Comparison of ENCODE assay signal across 21 cellular contexts in the genomic region with DNA sequence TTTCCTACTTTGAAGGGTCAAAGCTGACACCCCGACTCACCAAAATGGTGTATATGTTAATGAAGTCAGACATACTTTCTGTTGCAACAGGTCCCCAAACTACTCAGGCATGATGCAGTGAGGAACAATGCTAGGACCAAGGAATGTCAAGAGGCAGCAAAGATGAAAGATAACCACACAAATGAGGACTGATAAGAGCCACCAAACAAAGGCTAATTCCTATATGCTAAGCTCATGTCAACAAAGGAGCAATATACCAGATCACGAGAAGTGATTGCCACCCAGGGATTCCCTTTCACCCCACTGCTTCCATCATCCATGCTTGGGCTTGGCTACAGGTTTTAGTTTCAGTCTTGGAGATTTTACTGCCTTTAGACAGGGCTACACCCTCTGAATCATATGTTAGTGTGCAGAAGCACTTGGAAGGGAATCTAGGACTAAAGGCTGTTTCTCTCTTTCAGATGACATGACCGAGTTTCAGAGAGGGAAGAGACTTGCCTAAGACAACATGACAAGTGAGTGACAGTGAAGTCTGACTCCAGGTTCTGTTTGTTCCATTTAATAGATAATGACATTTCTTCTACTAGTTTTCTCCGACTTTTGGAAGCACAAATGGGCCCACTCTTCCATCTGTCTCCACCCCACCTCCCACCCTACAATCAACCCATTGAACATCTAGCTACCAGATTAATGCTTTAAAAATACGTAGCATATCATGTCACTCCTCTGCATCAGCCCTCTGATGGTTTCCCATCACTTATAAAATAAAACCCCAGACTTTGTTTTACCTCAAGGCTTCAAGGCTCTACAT.
"Had no signal": no experiment of that assay in that cellular context is flagged by ENCODE, and none has a peak within 500 bp of the region (broad histone marks: within the 10 kb centered on the region; RNA-seq: fewer than 3 reads in every experiment).

No MANE protein-coding gene starts in this region.

- H3K4me1 ChIP-seq: esophagus squamous epithelium, lower lobe of right lung, right atrium auricular region, tibial artery, uterus had no signal

- H3K27me3 ChIP-seq: esophagus squamous epithelium, right atrium auricular region, tibial artery, uterus had no signal

- H3K36me3 ChIP-seq: esophagus squamous epithelium, lower lobe of right lung, right atrium auricular region, tibial artery, uterus had no signal

- FAIRE-seq: islet of Langerhans had no signal

- ATAC-seq: activated CD8-positive, alpha-beta memory T cell treated with anti-CD3 and anti-CD28 coated beads, Interleukin-2, amount 10 ng/mL, durations not matched to agents 7 days and 5 days; activated naive CD8-positive, alpha-beta T cell treated with anti-CD3 and anti-CD28 coated beads, Interleukin-2, amount 50 U/mL, for 24 hours; activated T-helper 17 cell treated with anti-CD3 and anti-CD28 coated beads, Interleukin-2, amount 50 U/mL, for 72 hours; lower lobe of right lung had no signal

- H3K9me3 ChIP-seq: esophagus squamous epithelium, lower lobe of right lung, tibial artery, uterus had no signal

- DNase-seq: activated B cell treated with CpG ODN at 0.5 μM for 24 hours; activated CD4-positive, alpha-beta memory T cell treated with anti-CD3 and anti-CD28 coated beads, Interleukin-2, amount 10 ng/mL, durations not matched to agents 7 days and 5 days; activated CD4-positive, alpha-beta T cell treated with anti-CD3 and anti-CD28 coated beads for 48 hours; activated CD8-positive, alpha-beta memory T cell treated with anti-CD3 and anti-CD28 coated beads, Interleukin-2, amount 10 ng/mL, durations not matched to agents 7 days and 5 days; activated naive CD4-positive, alpha-beta T cell treated with anti-CD3 and anti-CD28 coated beads, Interleukin-2, amount 10 ng/mL, durations not matched to agents 7 days and 5 days; activated naive CD8-positive, alpha-beta T cell treated with anti-CD3 and anti-CD28 coated beads, Interleukin-2, amount 50 U/mL, for 24 hours; activated T-cell treated with anti-CD3 and anti-CD28 coated beads, Interleukin-2, amount 50 U/mL, for 1 hour; anterior cingulate cortex; cerebellar nuclear complex; cortex of kidney; esophagus squamous epithelium; lower lobe of right lung; midbrain; stimulated activated CD4-positive, alpha-beta T cell treated with anti-CD3 and anti-CD28 coated beads, Interleukin-2, amount 100 ng/mL, for 24 hours; stimulated activated naive CD4-positive, alpha-beta T cell treated with Interleukin-2 at 50 U/mL for 16 hours; SW 1271; tibial artery; uterus had no signal

- H3K4me3 ChIP-seq: esophagus squamous epithelium, lower lobe of right lung, right atrium auricular region, tibial artery, uterus had no signal

- H3K27ac ChIP-seq: esophagus squamous epithelium, lower lobe of right lung, right atrium auricular region, tibial artery, uterus had no signal
